17 cellular contexts compared by ENCODE assay signal in the genomic region with DNA sequence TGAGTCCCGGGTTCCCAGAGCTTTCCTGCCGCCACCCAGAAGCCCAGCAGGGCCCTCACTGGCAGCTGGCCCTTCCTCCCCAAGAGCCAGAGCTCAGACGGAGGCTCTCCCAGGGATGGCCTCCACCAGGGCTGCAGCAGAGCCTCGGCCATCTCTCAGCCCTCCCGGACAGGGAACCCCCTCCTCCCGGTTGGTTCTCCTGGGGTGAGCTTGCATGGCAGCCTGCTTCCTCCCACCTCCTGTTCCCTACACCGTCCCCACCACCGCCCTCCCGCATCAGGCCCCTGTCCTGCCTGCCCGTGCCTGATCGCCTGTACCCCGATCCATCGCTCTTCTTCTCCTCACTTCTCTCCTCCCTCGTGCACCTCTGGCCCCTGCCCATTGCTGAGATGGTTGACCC. TPM values are rescaled to one million over a fixed set of nuclear protein-coding genes. Genes with fewer than 3 reads are reported as not detected.
DNase-seq lines count a peak whose midpoint lies in the region; ATAC-seq and TF ChIP-seq lines count a peak whose summit lies in the region.
"Had no signal": no experiment of that assay in that cellular context is flagged by ENCODE, and none has a peak within 500 bp of the region (broad histone marks: within the 10 kb centered on the region; RNA-seq: fewer than 3 reads in every experiment).

No MANE protein-coding gene starts in this region.

- no peak for DNase-seq in endothelial cell (ENCODE audit: low spot score)
- DNase-seq in neural progenitor cell (ENCODE audit: low spot score): no peak
- no peak for DNase-seq in transverse colon
- DNase-seq in activated naive CD8-positive, alpha-beta T cell treated with anti-CD3 and anti-CD28 coated beads, Interleukin-2, amount 50 U/mL, for 24 hours: no peak
- DNase-seq in AG08396 (ENCODE audit: low spot score): no peak
- no peak for DNase-seq in occipital lobe (lab: John Stamatoyannopoulos, UW)
- DNase-seq: CD8-positive, alpha-beta T cell; COR-L47; DMS153; DND-41; GDM1; GOT3 had no signal

- H3K27me3 Mint-ChIP-seq in endothelial cell (ENCODE audit: unreplicated experiment) (peaks cover 2% of the 10 kb centered on the region), neural progenitor cell (ENCODE audit: insufficient read depth, low read depth) (peaks cover 11% of the 10 kb centered on the region)
- H3K27me3 Mint-ChIP-seq in activated naive CD8-positive, alpha-beta T cell treated with anti-CD3 and anti-CD28 coated beads, Interleukin-2, amount 50 U/mL, for 24 hours: no peaks in the 10 kb centered on the region

- H3K4me1 Mint-ChIP-seq in endothelial cell (ENCODE audit: unreplicated experiment): peaks cover 3% of the 10 kb centered on the region
- H3K4me1 Mint-ChIP-seq in neural progenitor cell: peaks cover 31% of the 10 kb centered on the region
- no peaks in the 10 kb centered on the region for H3K4me1 Mint-ChIP-seq in activated naive CD8-positive, alpha-beta T cell treated with anti-CD3 and anti-CD28 coated beads, Interleukin-2, amount 50 U/mL, for 24 hours
- H3K4me1 Mint-ChIP-seq: CD14-positive monocyte had no signal

- 82 to 93% methylated on average over 10 to 14 of the region's 14 CpGs for WGBS in transverse colon (ENCODE audit: low coverage in 1 of 2), 2 donors

- no peak for TF ChIP-seq POLR2A in transverse colon (IDR thresholded peaks at IDR 0.05)

- no peak overlapping the region for H3K27ac Mint-ChIP-seq in endothelial cell (ENCODE audit: unreplicated experiment)
- peak overlapping the region; percentile 55 for H3K27ac Mint-ChIP-seq in neural progenitor cell
- H3K27ac Mint-ChIP-seq in activated naive CD8-positive, alpha-beta T cell treated with anti-CD3 and anti-CD28 coated beads, Interleukin-2, amount 50 U/mL, for 24 hours: no peak overlapping the region
- H3K27ac Mint-ChIP-seq: CD14-positive monocyte; CD8-positive, alpha-beta T cell had no signal

- H2AFZ ChIP-seq in neural progenitor cell (replicated peaks): no peak overlapping the region

- H3K4me1 ChIP-seq in neural progenitor cell (peaks cover 24% of the 10 kb centered on the region), transverse colon (peaks cover 0 to 4% (median 2%) of the 10 kb centered on the region in 4 donors)
- H3K4me1 ChIP-seq: A549, HAP-1 had no signal

- H3K9me3 ChIP-seq in neural progenitor cell (ENCODE audit: low read depth): no peaks in the 10 kb centered on the region
- no peaks in the 10 kb centered on the region for H3K9me3 ChIP-seq in transverse colon
- H3K9me3 ChIP-seq: A549, HAP-1 had no signal

- no peak overlapping the region for H3K4me2 ChIP-seq in neural progenitor cell
- H3K4me2 ChIP-seq: A549 had no signal

- no peaks in the 10 kb centered on the region for H3K36me3 ChIP-seq in neural progenitor cell
- no peaks in the 10 kb centered on the region for H3K36me3 ChIP-seq in transverse colon
- H3K36me3 ChIP-seq: HAP-1 had no signal

- peaks cover 5% of the 10 kb centered on the region for H3K36me3 Mint-ChIP-seq in endothelial cell (ENCODE audit: low read depth, unreplicated experiment)
- H3K36me3 Mint-ChIP-seq in neural progenitor cell: no peaks in the 10 kb centered on the region
- H3K36me3 Mint-ChIP-seq in activated naive CD8-positive, alpha-beta T cell treated with anti-CD3 and anti-CD28 coated beads, Interleukin-2, amount 50 U/mL, for 24 hours (ENCODE audit: low read depth): no peaks in the 10 kb centered on the region
- H3K36me3 Mint-ChIP-seq: CD14-positive monocyte; CD8-positive, alpha-beta T cell had no signal

- in situ Hi-C loops in transverse colon (cut with MboI; ENCODE audit: low pct_ligation_motif_present in 1 of 4, low pct_unique_long_range_greater_than_20kb in 1 of 4, low sequenced_read_pairs in 3 of 4): no loop called here

- H3K4me3 ChIP-seq in neural progenitor cell: no peak overlapping the region
- H3K4me3 ChIP-seq in transverse colon: no peak overlapping the region
- H3K4me3 ChIP-seq: A549, HAP-1 had no signal

- H3K27me3 ChIP-seq in neural progenitor cell (no peaks in the 10 kb centered on the region), transverse colon (no peaks in the 10 kb centered on the region)

- no peaks in the 10 kb centered on the region for H3K79me2 ChIP-seq in neural progenitor cell (ENCODE audit: low read depth)

- no peak for ATAC-seq in activated naive CD8-positive, alpha-beta T cell treated with anti-CD3 and anti-CD28 coated beads, Interleukin-2, amount 50 U/mL, for 24 hours
- ATAC-seq: CD8-positive, alpha-beta T cell had no signal

- no peaks in the 10 kb centered on the region for H3K9me3 Mint-ChIP-seq in endothelial cell (ENCODE audit: unreplicated experiment)
- H3K9me3 Mint-ChIP-seq in neural progenitor cell: peaks cover 7% of the 10 kb centered on the region
- H3K9me3 Mint-ChIP-seq in activated naive CD8-positive, alpha-beta T cell treated with anti-CD3 and anti-CD28 coated beads, Interleukin-2, amount 50 U/mL, for 24 hours: no peaks in the 10 kb centered on the region
- H3K9me3 Mint-ChIP-seq: CD8-positive, alpha-beta T cell had no signal

- H3K9ac ChIP-seq in neural progenitor cell: no peak overlapping the region

- TF ChIP-seq EP300 in transverse colon (IDR thresholded peaks at IDR 0.05; ENCODE audit: low read depth): no peak

- H4K20me1 ChIP-seq in neural progenitor cell (ENCODE audit: low read depth): no peaks in the 10 kb centered on the region

- H3K4me3 Mint-ChIP-seq in endothelial cell (ENCODE audit: unreplicated experiment): peak overlapping the region; percentile 69
- H3K4me3 Mint-ChIP-seq in neural progenitor cell: no peak overlapping the region
- no peak overlapping the region for H3K4me3 Mint-ChIP-seq in activated naive CD8-positive, alpha-beta T cell treated with anti-CD3 and anti-CD28 coated beads, Interleukin-2, amount 50 U/mL, for 24 hours
- H3K4me3 Mint-ChIP-seq: CD14-positive monocyte; CD8-positive, alpha-beta T cell had no signal

- no peak for TF ChIP-seq CTCF in endothelial cell (IDR thresholded peaks at IDR 0.05; ENCODE audit: unreplicated experiment)
- TF ChIP-seq CTCF in neural progenitor cell (IDR thresholded peaks at IDR 0.05): no peak
- TF ChIP-seq CTCF in transverse colon (IDR thresholded peaks at IDR 0.05): no peak

- intact Hi-C loops in transverse colon (cut with DNase I; ENCODE audit: low total_unique reads): no loop called here

- peaks cover 33% of the 10 kb centered on the region for H3F3A ChIP-seq in neural progenitor cell (ENCODE audit: low read depth)

- H3K27ac ChIP-seq in angular gyrus (ENCODE audit: low read depth, low read length) (peak overlapping the region; percentile 30), neural progenitor cell (no peak overlapping the region), transverse colon (peak overlapping the region in 3 of 4 donors; percentile 21 to 47 (median 41))
- H3K27ac ChIP-seq: A549, HL-60 had no signal

RNA-seq across cellular contexts. Expression of a gene that starts 24.1 kb away (rescaled TPM):
- 0.05 TPM for total RNA-seq in endothelial cell (ENCODE audit: unreplicated experiment)
- total RNA-seq in neural progenitor cell (ENCODE audit: low replicate concordance): 0.53 TPM in 1 of 2 replicates, not detected in the other
- total RNA-seq in transverse colon: 100 to 1,000 TPM; 111 to 354 (median 170) TPM
- total RNA-seq in occipital lobe: not detected
- total RNA-seq: CD8-positive, alpha-beta T cell had no signal

Comparison
In these comparisons a context has a peak if more than half of its experiments do, and no peak if none do; other contexts are left out.
1. RNA of a gene that starts 24.1 kb away (total RNA-seq): 111 to 354 TPM in transverse colon; 0.05 TPM in endothelial cell (single experiment), 0.53 TPM in neural progenitor cell and not detected in occipital lobe (single experiment); every median in the first group is over 10 times any median in the second.